ENCODE assay signal across 9 cellular contexts in the genomic region with DNA sequence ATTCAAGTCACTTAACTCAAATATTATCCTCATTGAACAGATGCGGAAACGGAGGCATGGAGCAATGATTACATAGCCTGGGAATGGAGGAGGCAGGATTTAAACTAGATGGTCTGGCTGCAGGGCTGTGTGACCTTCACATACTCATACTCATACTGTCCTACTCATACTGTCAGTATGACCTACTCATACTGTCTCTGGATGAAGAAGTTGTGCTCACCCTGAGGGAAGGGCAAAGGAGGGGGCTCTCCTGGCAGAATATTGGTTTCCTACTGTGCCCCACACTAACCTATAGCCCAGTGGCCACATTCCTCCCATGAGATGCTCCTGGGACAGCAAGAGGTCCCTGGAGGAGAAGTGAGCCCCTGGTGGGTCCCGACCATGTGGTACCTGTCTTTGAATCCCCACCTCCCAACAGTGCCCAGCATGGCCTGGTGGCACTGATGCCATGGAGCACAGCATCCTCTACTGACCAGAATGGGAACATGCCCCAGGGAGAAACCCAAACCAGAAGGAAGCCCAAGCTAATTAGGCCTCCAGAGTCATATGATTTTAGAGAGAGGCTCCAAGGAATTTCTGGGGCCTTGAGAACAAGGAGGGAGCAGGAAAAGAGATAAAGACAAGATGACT.
DNase-seq lines count a peak whose midpoint lies in the region; TF ChIP-seq lines count a peak whose summit lies in the region.
"Had no signal": no experiment of that assay in that cellular context is flagged by ENCODE, and none has a peak within 500 bp of the region (broad histone marks: within the 10 kb centered on the region; RNA-seq: fewer than 3 reads in every experiment).

No MANE protein-coding gene starts in this region.

- H3K4me3 Mint-ChIP-seq in Caco-2 (ENCODE audit: unreplicated experiment), result no peak overlapping the region
- H3K4me3 Mint-ChIP-seq in T-helper 2 cell treated with Interferon-gamma antibody and Interleukin-4, amounts not matched to agents 5 μg/mL and 100 μg/mL, for 36 hours, result no peak overlapping the region
- H3K4me3 Mint-ChIP-seq: naive B cell had no signal

- H3K4me1 ChIP-seq in Caco-2 (no peaks in the 10 kb centered on the region), liver (ENCODE audit: control insufficient read depth in 4 of 4, insufficient read depth in 4 of 4, low read length in 3 of 4) (no peaks in the 10 kb centered on the region)

- no peaks in the 10 kb centered on the region; the same call in 1 of the 2 replicates for H3K9me3 ChIP-seq in Caco-2
- H3K9me3 ChIP-seq in liver (ENCODE audit: control insufficient read depth in 4 of 4, low read length in 3 of 4), result no peaks in the 10 kb centered on the region

- 83% methylated on average over 3 of the region's 3 CpGs for WGBS in liver

- CTCF ChIA-PET in Caco-2 (lab: Charles Lee), result interaction anchor here (0.6 to 1.0 kb wide), 6 partner anchors 19 to 362 kb away, joined by 3 to 6 read pairs (median 3); no protein-coding TSS in a partner anchor

- H3K36me3 Mint-ChIP-seq in Caco-2 (ENCODE audit: insufficient read depth, unreplicated experiment), result no peaks in the 10 kb centered on the region
- no peaks in the 10 kb centered on the region for H3K36me3 Mint-ChIP-seq in T-helper 2 cell treated with Interferon-gamma antibody and Interleukin-4, amounts not matched to agents 5 μg/mL and 100 μg/mL, for 36 hours (ENCODE audit: low read depth)

- no peak overlapping the region for H3K9ac ChIP-seq in liver (ENCODE audit: low read depth in 1 of 2, low read length in 2 of 2)

- peaks cover 8% of the 10 kb centered on the region for H3K9me3 Mint-ChIP-seq in Caco-2 (ENCODE audit: unreplicated experiment)
- H3K9me3 Mint-ChIP-seq in T-helper 2 cell treated with Interferon-gamma antibody and Interleukin-4, amounts not matched to agents 5 μg/mL and 100 μg/mL, for 36 hours, result peaks cover 4% of the 10 kb centered on the region

- H3K27ac ChIP-seq in HL-60 (replicated peaks), result no peak overlapping the region
- H3K27ac ChIP-seq in liver (ENCODE audit: low read depth in 1 of 2, low read length in 2 of 2), result no peak overlapping the region

- no peak overlapping the region for H3K4me3 ChIP-seq in Caco-2 (ENCODE audit: low read depth, low read length)
- H3K4me3 ChIP-seq in HL-60 (replicated peaks; ENCODE audit: insufficient read depth, low read length), result no peak overlapping the region
- no peak overlapping the region for H3K4me3 ChIP-seq in liver (ENCODE audit: low read depth in 1 of 3, low read length in 3 of 3)

- no peaks in the 10 kb centered on the region for H3K36me3 ChIP-seq in Caco-2 (ENCODE audit: control insufficient read depth, insufficient read depth, low read length)
- no peaks in the 10 kb centered on the region for H3K36me3 ChIP-seq in liver (ENCODE audit: control insufficient read depth in 4 of 4, insufficient read depth in 3 of 4, low read depth in 1 of 4, low read length in 3 of 4)

- peaks cover 6% of the 10 kb centered on the region for H3K27me3 Mint-ChIP-seq in Caco-2 (ENCODE audit: insufficient read depth, unreplicated experiment)
- H3K27me3 Mint-ChIP-seq in T-helper 2 cell treated with Interferon-gamma antibody and Interleukin-4, amounts not matched to agents 5 μg/mL and 100 μg/mL, for 36 hours (ENCODE audit: low read depth), result no peaks in the 10 kb centered on the region

- H3K27ac Mint-ChIP-seq in Caco-2 (ENCODE audit: unreplicated experiment), result no peak overlapping the region
- H3K27ac Mint-ChIP-seq in T-helper 2 cell treated with Interferon-gamma antibody and Interleukin-4, amounts not matched to agents 5 μg/mL and 100 μg/mL, for 36 hours, result no peak overlapping the region

- DNase-seq in Caco-2 (peak in 1 of 2 experiments; percentile 36), HL-60 (ENCODE audit: low read depth in 1 of 2, low spot score in 1 of 2) (no peak), SW480 (ENCODE audit: low spot score) (peak; percentile 38), KG1 (lab: John Stamatoyannopoulos, UW) (no peak), dermis blood vessel endothelial cell (no peak), SIG-M5 (lab: John Stamatoyannopoulos, UW) (no peak)
- DNase-seq in T-helper 2 cell treated with Interferon-gamma antibody and Interleukin-4, amounts not matched to agents 5 μg/mL and 100 μg/mL, for 36 hours (ENCODE audit: low spot score), result no peak
- DNase-seq: naive B cell had no signal

- POLR2A ChIA-PET in Caco-2 (lab: Charles Lee), result no interaction called here

- TF ChIP-seq CTCF in Caco-2 (IDR thresholded peaks at IDR 0.05; ENCODE audit: insufficient read depth in 1 of 2, low read depth in 1 of 2, low read length in 1 of 2, severe bottlenecking in 1 of 2, unreplicated experiment in 1 of 2) (peak; percentile 49 to 71), HL-60 (IDR thresholded peaks at IDR 0.05; ENCODE audit: insufficient read depth, low read length) (peak; percentile 81), liver (IDR thresholded peaks at IDR 0.05; ENCODE audit: low read depth, low read length, missing input control) (peak; percentile 64)

- BruUV-seq in Caco-2 (replicated peaks; lab: Mats Ljungman, UMichigan), result no TSS peak

- H3K27me3 ChIP-seq in Caco-2 (replicated peaks; ENCODE audit: control insufficient read depth, insufficient read depth, low read length) (no peaks in the 10 kb centered on the region), HL-60 (ENCODE audit: insufficient read depth, poor library complexity, severe bottlenecking) (peaks cover 2% of the 10 kb centered on the region), liver (ENCODE audit: control insufficient read depth in 4 of 4, insufficient read depth in 4 of 4, low read length in 3 of 4) (no peaks in the 10 kb centered on the region)

- intact Hi-C loops in Caco-2 (cut with micrococcal nuclease; ENCODE audit: unreplicated experiment), result loop anchor here (2.0 kb wide), 1 partner anchor 199 kb away; no protein-coding TSS in a partner anchor

- H3K4me1 Mint-ChIP-seq in Caco-2 (ENCODE audit: low read depth, unreplicated experiment), result no peaks in the 10 kb centered on the region
- no peaks in the 10 kb centered on the region for H3K4me1 Mint-ChIP-seq in T-helper 2 cell treated with Interferon-gamma antibody and Interleukin-4, amounts not matched to agents 5 μg/mL and 100 μg/mL, for 36 hours (ENCODE audit: low read depth)
- H3K4me1 Mint-ChIP-seq: naive B cell had no signal

- TF ChIP-seq RAD21 in liver (IDR thresholded peaks at IDR 0.05), result peak; percentile 81 to 88

TF ChIP-seq in liver, 16 proteins besides CTCF, POLR2A, EP300 and RAD21:
- TF ChIP-seq REST (IDR thresholded peaks at IDR 0.05), result no peak
- TF ChIP-seq TAF1 (conservative IDR thresholded peaks at IDR 0.05), result no peak
- no peak for TF ChIP-seq SP1 (IDR thresholded peaks at IDR 0.05)
